Comparison of ENCODE assay signal across 8 cellular contexts in genomic region chr4:27084685-27085356, GRCh38.
DNase-seq lines count a peak whose midpoint lies in the region; ATAC-seq and TF ChIP-seq lines count a peak whose summit lies in the region.

No MANE protein-coding gene starts in this region.

- no peaks in the 10 kb centered on the region for H3K36me3 ChIP-seq in CD8-positive, alpha-beta T cell (ENCODE audit: insufficient read depth, low read length)
- H3K36me3 ChIP-seq in iPS-18a (ENCODE audit: control insufficient read depth, low read depth, low read length) (no peaks in the 10 kb centered on the region), skeletal muscle tissue (ENCODE audit: control insufficient read depth in 3 of 3, insufficient read depth in 3 of 3, low read length in 3 of 3) (no peaks in the 10 kb centered on the region)

- CTCF ChIA-PET in CD8-positive, alpha-beta T cell (lab: Charles Lee) = no interaction called here

- intact Hi-C loops in CD8-positive, alpha-beta T cell (cut with DNase I, micrococcal nuclease) = no loop called here
- intact Hi-C loops in activated T-helper 1 cell treated with anti-CD3 and anti-CD28 coated beads, Interleukin-12 subunit alpha, Interleukin-12 subunit beta, Interleukin-2, Interleukin-4 antibody, amounts not matched to agents 30 ng/mL and 10 ng/mL and 1 ng/mL, durations not matched to agents 14 hours and 24 hours and 36 hours (cut with micrococcal nuclease) = no loop called here

- POLR2A ChIA-PET in CD8-positive, alpha-beta T cell (lab: Charles Lee) = interaction anchor here (0.7 kb wide), 1 partner anchor 535 kb away, joined by 3 read pairs; no protein-coding TSS in a partner anchor

- H3K9ac ChIP-seq in iPS-18a (ENCODE audit: low read length) = peak overlapping the region; percentile 15
- H3K9ac ChIP-seq in skeletal muscle tissue (ENCODE audit: low read depth in 1 of 3, low read length in 3 of 3) = no peak overlapping the region

- H3K4me1 ChIP-seq in CD8-positive, alpha-beta T cell (ENCODE audit: insufficient read depth, low read length) = no peaks in the 10 kb centered on the region
- H3K4me1 ChIP-seq in iPS-18a (ENCODE audit: control insufficient read depth, low read depth, low read length) = peaks cover 55% of the 10 kb centered on the region
- H3K4me1 ChIP-seq in skeletal muscle tissue (ENCODE audit: control insufficient read depth in 3 of 3, insufficient read depth in 3 of 3, low read length in 3 of 3) = peaks cover 0 to 7% (median 5%) of the 10 kb centered on the region in 3 donors

- peaks cover 63% of the 10 kb centered on the region for H3K27me3 Mint-ChIP-seq in CD8-positive, alpha-beta T cell (ENCODE audit: low read depth)
- peaks cover 39% of the 10 kb centered on the region for H3K27me3 Mint-ChIP-seq in IgD-negative memory B cell
- H3K27me3 Mint-ChIP-seq in activated T-helper 1 cell treated with anti-CD3 and anti-CD28 coated beads, Interleukin-12 subunit alpha, Interleukin-12 subunit beta, Interleukin-2, Interleukin-4 antibody, amounts not matched to agents 30 ng/mL and 10 ng/mL and 1 ng/mL, durations not matched to agents 14 hours and 24 hours and 36 hours (ENCODE audit: insufficient read depth) = peaks cover 37% of the 10 kb centered on the region

- peak overlapping the region; percentile 22 for H3K4me3 ChIP-seq in CD8-positive, alpha-beta T cell (ENCODE audit: low read depth, low read length)
- peak overlapping the region; percentile 67 for H3K4me3 ChIP-seq in iPS-18a (ENCODE audit: low read length)
- peak overlapping the region; percentile 18 to 59 (median 49) for H3K4me3 ChIP-seq in skeletal muscle tissue (ENCODE audit: low read length in 3 of 3)

- H3K27me3 ChIP-seq in CD8-positive, alpha-beta T cell (ENCODE audit: insufficient read depth, low read length) = peaks cover 5% of the 10 kb centered on the region
- H3K27me3 ChIP-seq in iPS-18a (ENCODE audit: control insufficient read depth, insufficient read depth, low read length) (peaks cover 53% of the 10 kb centered on the region), skeletal muscle tissue (ENCODE audit: control insufficient read depth in 3 of 3, insufficient read depth in 3 of 3, low read length in 3 of 3) (peaks cover 26 to 36% (median 33%) of the 10 kb centered on the region in 3 donors)

- no peaks in the 10 kb centered on the region for H3K9me3 Mint-ChIP-seq in CD8-positive, alpha-beta T cell
- H3K9me3 Mint-ChIP-seq in IgD-negative memory B cell = peaks cover 0 to 3% (median 2%) of the 10 kb centered on the region in 3 donors
- no peaks in the 10 kb centered on the region for H3K9me3 Mint-ChIP-seq in activated T-helper 1 cell treated with anti-CD3 and anti-CD28 coated beads, Interleukin-12 subunit alpha, Interleukin-12 subunit beta, Interleukin-2, Interleukin-4 antibody, amounts not matched to agents 30 ng/mL and 10 ng/mL and 1 ng/mL, durations not matched to agents 14 hours and 24 hours and 36 hours

- peak overlapping the region; percentile 49 for H3K4me3 Mint-ChIP-seq in CD8-positive, alpha-beta T cell
- peak overlapping the region in 3 of 4 donors; percentile 8 to 85 (median 64) for H3K4me3 Mint-ChIP-seq in IgD-negative memory B cell
- H3K4me3 Mint-ChIP-seq in activated T-helper 1 cell treated with anti-CD3 and anti-CD28 coated beads, Interleukin-12 subunit alpha, Interleukin-12 subunit beta, Interleukin-2, Interleukin-4 antibody, amounts not matched to agents 30 ng/mL and 10 ng/mL and 1 ng/mL, durations not matched to agents 14 hours and 24 hours and 36 hours = no peak overlapping the region

- H3K36me3 Mint-ChIP-seq in CD8-positive, alpha-beta T cell = no peaks in the 10 kb centered on the region
- H3K36me3 Mint-ChIP-seq in IgD-negative memory B cell = no peaks in the 10 kb centered on the region
- no peaks in the 10 kb centered on the region for H3K36me3 Mint-ChIP-seq in activated T-helper 1 cell treated with anti-CD3 and anti-CD28 coated beads, Interleukin-12 subunit alpha, Interleukin-12 subunit beta, Interleukin-2, Interleukin-4 antibody, amounts not matched to agents 30 ng/mL and 10 ng/mL and 1 ng/mL, durations not matched to agents 14 hours and 24 hours and 36 hours (ENCODE audit: low read depth)

- peaks cover 13% of the 10 kb centered on the region for H3K4me1 Mint-ChIP-seq in CD8-positive, alpha-beta T cell (ENCODE audit: low read depth)
- peaks cover 0 to 11% (median 0%) of the 10 kb centered on the region in 3 donors for H3K4me1 Mint-ChIP-seq in IgD-negative memory B cell
- H3K4me1 Mint-ChIP-seq in activated T-helper 1 cell treated with anti-CD3 and anti-CD28 coated beads, Interleukin-12 subunit alpha, Interleukin-12 subunit beta, Interleukin-2, Interleukin-4 antibody, amounts not matched to agents 30 ng/mL and 10 ng/mL and 1 ng/mL, durations not matched to agents 14 hours and 24 hours and 36 hours (ENCODE audit: low read depth) = no peaks in the 10 kb centered on the region

- no peak for ATAC-seq in CD8-positive, alpha-beta T cell
- no peak for ATAC-seq in GM18511 (IDR thresholded peaks at IDR 0.05; ENCODE audit: unreplicated experiment)
- ATAC-seq in GM21723 (IDR thresholded peaks at IDR 0.05; ENCODE audit: unreplicated experiment) = no peak

- TF ChIP-seq CTCF in CD8-positive, alpha-beta T cell (IDR thresholded peaks at IDR 0.05) = no peak

- no peaks in the 10 kb centered on the region for H3K9me3 ChIP-seq in CD8-positive, alpha-beta T cell (ENCODE audit: low read length)
- H3K9me3 ChIP-seq in iPS-18a (ENCODE audit: control insufficient read depth, low read depth, low read length) (no peaks in the 10 kb centered on the region), skeletal muscle tissue (ENCODE audit: control insufficient read depth in 3 of 3, low read length in 3 of 3) (no peaks in the 10 kb centered on the region)

- no peak overlapping the region for H3K27ac ChIP-seq in CD8-positive, alpha-beta T cell (ENCODE audit: low read depth, low read length)
- no peak overlapping the region for H3K27ac ChIP-seq in iPS-18a (ENCODE audit: low read length)
- H3K27ac ChIP-seq in skeletal muscle tissue (ENCODE audit: low read depth, low read length) = no peak overlapping the region

- H3K27ac Mint-ChIP-seq in CD8-positive, alpha-beta T cell = no peak overlapping the region
- H3K27ac Mint-ChIP-seq in IgD-negative memory B cell = no peak overlapping the region
- no peak overlapping the region for H3K27ac Mint-ChIP-seq in activated T-helper 1 cell treated with anti-CD3 and anti-CD28 coated beads, Interleukin-12 subunit alpha, Interleukin-12 subunit beta, Interleukin-2, Interleukin-4 antibody, amounts not matched to agents 30 ng/mL and 10 ng/mL and 1 ng/mL, durations not matched to agents 14 hours and 24 hours and 36 hours

- DNase-seq in CD8-positive, alpha-beta T cell = peak in 1 of 7 experiments; percentile 18
- DNase-seq in amygdala (lab: John Stamatoyannopoulos, UW) = peak in 49 of 56 donors; percentile 11 to 81 (median 40)
- DNase-seq in activated T-helper 1 cell treated with anti-CD3 and anti-CD28 coated beads, Interleukin-12 subunit alpha, Interleukin-12 subunit beta, Interleukin-2, Interleukin-4 antibody, amounts not matched to agents 30 ng/mL and 10 ng/mL and 1 ng/mL, durations not matched to agents 14 hours and 24 hours and 36 hours (ENCODE audit: low spot score) = no peak
